In genomic region chr19:2994588-2995131, GRCh38 we compare ENCODE assay signal across 38 cellular contexts. TPM values are rescaled to one million over a fixed set of nuclear protein-coding genes. Genes with fewer than 3 reads are reported as not detected.
DNase-seq lines count a peak whose midpoint lies in the region; ATAC-seq, FAIRE-seq and TF ChIP-seq lines count a peak whose summit lies in the region.
"Had no signal": no experiment of that assay in that cellular context is flagged by ENCODE, and none has a peak within 500 bp of the region (broad histone marks: within the 10 kb centered on the region; RNA-seq: fewer than 3 reads in every experiment).

No MANE protein-coding gene starts in this region.

- peaks cover 7% of the 10 kb centered on the region for H3K36me3 Mint-ChIP-seq in WTC11
- H3K36me3 Mint-ChIP-seq in neural progenitor cell, result no peaks in the 10 kb centered on the region
- H3K36me3 Mint-ChIP-seq in stimulated activated naive B cell treated with anti-CD40 and anti-IgM and Interleukin-4, amounts not matched to agents 10 μg/mL and 1 μg/mL and 100 μg/mL, for 72 hours, result peaks cover 0 to 3% of the 10 kb centered on the region in 2 donors
- H3K36me3 Mint-ChIP-seq: CD14-positive monocyte had no signal

- no peak overlapping the region for H2BK12ac ChIP-seq in neuronal stem cell (ENCODE audit: low read length)

- TF ChIP-seq POLR2A in K562 (conservative IDR thresholded peaks at IDR 0.05), result no peak

- H3K4me1 ChIP-seq in K562 (replicated peaks in 1 of 2; ENCODE audit: control insufficient read depth in 2 of 2, insufficient read depth in 2 of 2, low read length in 2 of 2), result peaks cover 0 to 17% of the 10 kb centered on the region in 2 experiments; a peak in 3 of 5 replicates
- peaks cover 0 to 2% of the 10 kb centered on the region in 2 donors for H3K4me1 ChIP-seq in neuronal stem cell (ENCODE audit: control insufficient read depth in 2 of 2, insufficient read depth in 1 of 2, low read depth in 1 of 2, low read length in 2 of 2)
- no peaks in the 10 kb centered on the region for H3K4me1 ChIP-seq in osteoblast (ENCODE audit: insufficient read depth, low read length)
- H3K4me1 ChIP-seq in neural progenitor cell, result no peaks in the 10 kb centered on the region
- H3K4me1 ChIP-seq: A549, BE2C, Caco-2 had no signal

- H3K36me3 ChIP-seq in K562 (ENCODE audit: control insufficient read depth, insufficient read depth, low read length) (no peaks in the 10 kb centered on the region), neuronal stem cell (replicated peaks in 1 of 2; ENCODE audit: control insufficient read depth in 2 of 2, insufficient read depth in 2 of 2, low read length in 2 of 2) (no peaks in the 10 kb centered on the region), osteoblast (ENCODE audit: insufficient read depth, low read length) (no peaks in the 10 kb centered on the region), neural progenitor cell (no peaks in the 10 kb centered on the region)
- H3K36me3 ChIP-seq: BE2C; BLaER1; BLaER1 treated with 17β-estradiol and CSF1 and Interleukin-3, amounts not matched to agents 10 nM and 100 nM had no signal

- 0 out of 2 replicates have a peak, but pooled peaks cover 4% of the 10 kb centered on the region for H3K9me3 Mint-ChIP-seq in WTC11
- H3K9me3 Mint-ChIP-seq in neural progenitor cell, result peaks cover 3% of the 10 kb centered on the region
- H3K9me3 Mint-ChIP-seq in stimulated activated naive B cell treated with anti-CD40 and anti-IgM and Interleukin-4, amounts not matched to agents 10 μg/mL and 1 μg/mL and 100 μg/mL, for 72 hours, result no peaks in the 10 kb centered on the region
- H3K9me3 Mint-ChIP-seq: CD4-positive, alpha-beta memory T cell; CD4-positive, alpha-beta T cell; CD8-positive, alpha-beta T cell had no signal

- H3K23ac ChIP-seq in neuronal stem cell (ENCODE audit: low read depth, low read length, poor library complexity), result peak overlapping the region; percentile 2

- no peak overlapping the region for H3K4me2 ChIP-seq in K562 (ENCODE audit: insufficient read depth, low read length)
- no peak overlapping the region for H3K4me2 ChIP-seq in neuronal stem cell (ENCODE audit: insufficient read depth, low read length, poor library complexity, severe bottlenecking)
- no peak overlapping the region for H3K4me2 ChIP-seq in osteoblast (ENCODE audit: insufficient read depth, low read length)
- H3K4me2 ChIP-seq in neural progenitor cell, result no peak overlapping the region
- H3K4me2 ChIP-seq: A549; BLaER1; BLaER1 treated with 17β-estradiol and CSF1 and Interleukin-3, amounts not matched to agents 10 nM and 100 nM had no signal

- no peak overlapping the region for H2BK15ac ChIP-seq in neuronal stem cell (ENCODE audit: low read length)

- H3K14ac ChIP-seq in neuronal stem cell (ENCODE audit: low read length), result no peak overlapping the region

- H2AFZ ChIP-seq in K562 (ENCODE audit: low read depth, low read length), result no peak overlapping the region
- no peak overlapping the region for H2AFZ ChIP-seq in neuronal stem cell (ENCODE audit: low read length)
- no peak overlapping the region for H2AFZ ChIP-seq in osteoblast (ENCODE audit: low read length)
- H2AFZ ChIP-seq in neural progenitor cell (replicated peaks), result no peak overlapping the region

- H3K4me3 Mint-ChIP-seq in WTC11 (no peak overlapping the region), neural progenitor cell (no peak overlapping the region)
- H3K4me3 Mint-ChIP-seq in stimulated activated naive B cell treated with anti-CD40 and anti-IgM and Interleukin-4, amounts not matched to agents 10 μg/mL and 1 μg/mL and 100 μg/mL, for 72 hours, result no peak overlapping the region
- H3K4me3 Mint-ChIP-seq: B cell; CD14-positive monocyte; CD4-positive, alpha-beta memory T cell; CD4-positive, alpha-beta T cell; CD4-positive, CD25-positive, alpha-beta regulatory T cell; CD8-positive, alpha-beta memory T cell; CD8-positive, alpha-beta T cell had no signal

- H4K20me1 ChIP-seq in K562 (replicated peaks; ENCODE audit: control insufficient read depth, insufficient read depth, low read length) (no peaks in the 10 kb centered on the region; the same call in 1 of the 2 replicates), osteoblast (ENCODE audit: insufficient read depth, low read length) (no peaks in the 10 kb centered on the region), neural progenitor cell (ENCODE audit: low read depth) (no peaks in the 10 kb centered on the region)
- H4K20me1 ChIP-seq: BLaER1; BLaER1 treated with 17β-estradiol and CSF1 and Interleukin-3, amounts not matched to agents 10 nM and 100 nM had no signal

- H3K79me2 ChIP-seq in K562 (ENCODE audit: control insufficient read depth, insufficient read depth, low read length), result no peaks in the 10 kb centered on the region
- H3K79me2 ChIP-seq in osteoblast (ENCODE audit: insufficient read depth, low read length), result no peaks in the 10 kb centered on the region
- H3K79me2 ChIP-seq in neural progenitor cell (ENCODE audit: low read depth), result no peaks in the 10 kb centered on the region

- FAIRE-seq in K562 (lab: Jason Lieb, UNC), result no peak
- FAIRE-seq: A204.1, A549, D721Med had no signal

- no peaks in the 10 kb centered on the region for H3F3A ChIP-seq in neural progenitor cell (ENCODE audit: low read depth)

- POLR2A ChIA-PET in WTC11 (lab: Charles Lee) (no interaction called here), K562 (lab: Yijun Ruan, JAX) (interaction anchor here (0.6 to 2.0 kb wide), 4 partner anchors 8 to 25 kb away, joined by 3 to 10 read pairs (median 4); no protein-coding TSS in a partner anchor)

- no TSS peak for BruUV-seq in K562 (replicated peaks; lab: Mats Ljungman, UMichigan)

- TF ChIP-seq RAD21 in K562 (CRISPR knock-in tag; conservative IDR thresholded peaks at IDR 0.05 in 1 of 2, IDR thresholded peaks at IDR 0.05 in 1 of 2), result no peak

- DNase-seq in WTC11 (ENCODE audit: low spot score) (no peak), K562 (ENCODE audit: extremely low read depth in 1 of 4, low spot score in 3 of 4) (no peak), neuronal stem cell (ENCODE audit: low spot score) (no peak), osteoblast (ENCODE audit: insufficient read length, low spot score, missing footprints) (peak; percentile 41), neural progenitor cell (ENCODE audit: low spot score) (no peak), cardiac septum (ENCODE audit: low spot score) (no peak)
- DNase-seq in stimulated activated naive B cell treated with anti-CD40 and anti-IgM and Interleukin-4, amounts not matched to agents 10 μg/mL and 1 μg/mL and 100 μg/mL, for 72 hours, result no peak
- DNase-seq: 8988T; ACHN; AML-193; BE2C; C1 segment of cervical spinal cord; Caco-2; Calu3; CD4-positive, alpha-beta memory T cell; CD4-positive, alpha-beta T cell; CD4-positive, CD25-positive, alpha-beta regulatory T cell; CD8-positive, alpha-beta memory T cell; CD8-positive, alpha-beta T cell; COR-L47; DMS 273 treated with DMSO at 0.1 percent for 48 hours; DMS153; DMS53; DMS79; DMS79 treated with DMSO at 0.1 percent for 48 hours; DND-41; EL had no signal

- no peaks in the 10 kb centered on the region; the same call in 1 of the 2 replicates for H3K27me3 Mint-ChIP-seq in WTC11 (ENCODE audit: low read depth)
- H3K27me3 Mint-ChIP-seq in neural progenitor cell (ENCODE audit: insufficient read depth, low read depth), result peaks cover 30% of the 10 kb centered on the region
- H3K27me3 Mint-ChIP-seq in stimulated activated naive B cell treated with anti-CD40 and anti-IgM and Interleukin-4, amounts not matched to agents 10 μg/mL and 1 μg/mL and 100 μg/mL, for 72 hours, result peaks cover 0 to 4% of the 10 kb centered on the region in 2 donors
- H3K27me3 Mint-ChIP-seq: CD4-positive, alpha-beta memory T cell; CD4-positive, alpha-beta T cell; CD4-positive, CD25-positive, alpha-beta regulatory T cell; CD8-positive, alpha-beta memory T cell had no signal

- H3K9ac ChIP-seq in K562 (ENCODE audit: insufficient read depth in 1 of 2, low read depth in 2 of 2, low read length in 2 of 2) (no peak overlapping the region; a peak in 1 of 4 replicates), neuronal stem cell (ENCODE audit: low read depth, low read length, poor library complexity) (peak overlapping the region; percentile 21), neural progenitor cell (no peak overlapping the region)
- H3K9ac ChIP-seq: BLaER1; BLaER1 treated with 17β-estradiol and CSF1 and Interleukin-3, amounts not matched to agents 10 nM and 100 nM had no signal

- H2AK5ac ChIP-seq in neuronal stem cell (ENCODE audit: low read depth, low read length), result no peak overlapping the region

- no peak overlapping the region for H3K4ac ChIP-seq in neuronal stem cell (ENCODE audit: low read length)

- no peaks in the 10 kb centered on the region; a peak in 1 of 5 replicates for H3K27me3 ChIP-seq in K562 (ENCODE audit: control insufficient read depth in 2 of 2, insufficient read depth in 2 of 2, low read length in 2 of 2)
- peaks cover 0 to 15% (median 2%) of the 10 kb centered on the region in 3 experiments for H3K27me3 ChIP-seq in neuronal stem cell (ENCODE audit: control insufficient read depth in 3 of 3, insufficient read depth in 3 of 3, low read depth in 1 of 3, low read length in 3 of 3)
- no peaks in the 10 kb centered on the region for H3K27me3 ChIP-seq in osteoblast (ENCODE audit: insufficient read depth, low read length)
- no peaks in the 10 kb centered on the region for H3K27me3 ChIP-seq in neural progenitor cell
- H3K27me3 ChIP-seq: BE2C; BLaER1; BLaER1 treated with 17β-estradiol and CSF1 and Interleukin-3, amounts not matched to agents 10 nM and 100 nM had no signal

- H4K8ac ChIP-seq in neuronal stem cell (ENCODE audit: low read depth, low read length), result no peak overlapping the region

- no peak overlapping the region for H3K27ac ChIP-seq in K562 (ENCODE audit: extremely low read depth, low read depth, low read length)
- no peak overlapping the region for H3K27ac ChIP-seq in neuronal stem cell (replicated peaks; ENCODE audit: low read length)
- no peak overlapping the region for H3K27ac ChIP-seq in osteoblast (ENCODE audit: low read depth, low read length)
- no peak overlapping the region for H3K27ac ChIP-seq in neural progenitor cell
- H3K27ac ChIP-seq: 22Rv1; A549; BLaER1; BLaER1 treated with 17β-estradiol and CSF1 and Interleukin-3, amounts not matched to agents 10 nM and 100 nM; C4-2B had no signal

- H3K4me1 Mint-ChIP-seq in WTC11 (peaks cover 2% of the 10 kb centered on the region; the same call in 1 of the 2 replicates), neural progenitor cell (peaks cover 2% of the 10 kb centered on the region)
- no peaks in the 10 kb centered on the region for H3K4me1 Mint-ChIP-seq in stimulated activated naive B cell treated with anti-CD40 and anti-IgM and Interleukin-4, amounts not matched to agents 10 μg/mL and 1 μg/mL and 100 μg/mL, for 72 hours
- H3K4me1 Mint-ChIP-seq: B cell; CD14-positive monocyte; CD4-positive, alpha-beta memory T cell; CD4-positive, CD25-positive, alpha-beta regulatory T cell; CD8-positive, alpha-beta memory T cell had no signal

- no peak overlapping the region for H3K27ac Mint-ChIP-seq in WTC11
- no peak overlapping the region for H3K27ac Mint-ChIP-seq in neural progenitor cell
- H3K27ac Mint-ChIP-seq in stimulated activated naive B cell treated with anti-CD40 and anti-IgM and Interleukin-4, amounts not matched to agents 10 μg/mL and 1 μg/mL and 100 μg/mL, for 72 hours, result no peak overlapping the region
- H3K27ac Mint-ChIP-seq: B cell; CD14-positive monocyte; CD4-positive, alpha-beta memory T cell; CD4-positive, alpha-beta T cell; CD4-positive, CD25-positive, alpha-beta regulatory T cell; CD8-positive, alpha-beta T cell had no signal

- H2BK5ac ChIP-seq in neuronal stem cell (ENCODE audit: low read length), result no peak overlapping the region

- no peak for TF ChIP-seq EP300 in K562 (IDR thresholded peaks at IDR 0.05; ENCODE audit: low read length)

- no peak for ATAC-seq in WTC11
- ATAC-seq in K562, result no peak
- no peak for ATAC-seq in HG02610 (IDR thresholded peaks at IDR 0.05; ENCODE audit: unreplicated experiment)
- ATAC-seq in stimulated activated naive B cell treated with anti-CD40 and anti-IgM and Interleukin-4, amounts not matched to agents 10 μg/mL and 1 μg/mL and 100 μg/mL, for 72 hours (replicated peaks), result no peak
- ATAC-seq: A549; CD8-positive, alpha-beta T cell had no signal

- H3K18ac ChIP-seq in neuronal stem cell (ENCODE audit: low read length), result no peak overlapping the region

- H3K79me1 ChIP-seq in neuronal stem cell (ENCODE audit: low read depth, low read length), result peaks cover 2% of the 10 kb centered on the region

- 20% methylated on average over 8 of the region's 15 CpGs for WGBS in K562 (ENCODE audit: insufficient coverage, low coverage, missing lambda C conversion rate)
- WGBS in neuronal stem cell (ENCODE audit: extremely low coverage in 2 of 2, insufficient read length in 2 of 2, insufficient replicate concordance in 1 of 2), 2 donors, result no CpG with 5 or more reads among the region's 15 CpGs

- in situ Hi-C loops in K562 (cut with MboI), result no loop called here

- CTCF ChIA-PET in WTC11 (lab: Charles Lee) (no interaction called here), K562 (lab: Yijun Ruan, JAX; ENCODE audit: low intra/inter-chr PET ratio) (no interaction called here)

- no peaks in the 10 kb centered on the region for H3K9me1 ChIP-seq in K562 (ENCODE audit: control insufficient read depth, insufficient read depth, low read length)

- intact Hi-C loops in K562 (cut with micrococcal nuclease), result no loop called here
- intact Hi-C loops in cardiac septum (cut with DNase I), result no loop called here

- H4K91ac ChIP-seq in neuronal stem cell (ENCODE audit: low read depth, low read length, poor library complexity), result no peak overlapping the region

- 0 out of 2 replicates have a peak, but pooled peaks cover 2% of the 10 kb centered on the region for H3K9me3 ChIP-seq in K562 (replicated peaks; ENCODE audit: control insufficient read depth, insufficient read depth, low read depth, low read length)
- H3K9me3 ChIP-seq in neuronal stem cell (replicated peaks in 1 of 2; ENCODE audit: control insufficient read depth in 2 of 2, insufficient read depth in 1 of 2, low read depth in 1 of 2, low read length in 2 of 2), result no peaks in the 10 kb centered on the region
- H3K9me3 ChIP-seq in osteoblast (ENCODE audit: low read depth, low read length), result no peaks in the 10 kb centered on the region
- no peaks in the 10 kb centered on the region for H3K9me3 ChIP-seq in neural progenitor cell (ENCODE audit: low read depth)
- H3K9me3 ChIP-seq: A549, BE2C, Caco-2 had no signal

- no peak overlapping the region for H2BK120ac ChIP-seq in neuronal stem cell (ENCODE audit: low read depth, low read length)

- no peak for TF ChIP-seq CTCF in WTC11 (IDR thresholded peaks at IDR 0.05)
- no peak for TF ChIP-seq CTCF in K562 (IDR thresholded peaks at IDR 0.05 in 2 of 3, conservative IDR thresholded peaks at IDR 0.05 in 1 of 3; ENCODE audit: insufficient read depth in 2 of 3, low read depth in 1 of 3, low read length in 3 of 3)
- TF ChIP-seq CTCF in osteoblast (IDR thresholded peaks at IDR 0.05; ENCODE audit: extremely low read depth, low read depth, low read length), result no peak
- TF ChIP-seq CTCF in neural progenitor cell (IDR thresholded peaks at IDR 0.05), result no peak

- no peak overlapping the region for H3K4me3 ChIP-seq in K562
- no peak overlapping the region for H3K4me3 ChIP-seq in neuronal stem cell (ENCODE audit: low read length in 2 of 2)
- no peak overlapping the region for H3K4me3 ChIP-seq in osteoblast (ENCODE audit: insufficient read depth, low read length)
- H3K4me3 ChIP-seq in neural progenitor cell, result no peak overlapping the region
- H3K4me3 ChIP-seq: A549; BLaER1; BLaER1 treated with 17β-estradiol and CSF1 and Interleukin-3, amounts not matched to agents 10 nM and 100 nM had no signal

RNA-seq across cellular contexts. Expression of gene TLE6, which starts 17.3 kb away (rescaled TPM):
- total RNA-seq in WTC11 (2021) (2.5 to 3.3 TPM (median 3.1 TPM) in 3 replicates), K562 (2014; rRNA removed) (3.3 and 6.1 TPM in 2 replicates), K562 (2014; rRNA removed; fragmentation: Illumina TruSeq; extraction: Trizol) (1.1 and 1.2 TPM in 2 replicates), K562 (2015; rRNA removed; fragmentation: Illumina TruSeq; extraction: Trizol) (3.4 and 3.5 TPM in 2 replicates), K562 (2021) (1.8 TPM in 2 replicates), osteoblast (under 0.01 and 0.72 TPM in 2 replicates), neural progenitor cell (ENCODE audit: low replicate concordance) (0.22 and 1.8 TPM in 2 replicates), cardiac septum (1.0 TPM)
- total RNA-seq in K562 (2011; cell fraction: chromatin; rRNA removed; ENCODE audit: low replicate concordance), result 5.1 and 7.6 TPM in 2 replicates
- total RNA-seq in K562 (2011; cell fraction: nucleolus; rRNA removed), result 5.1 and 5.5 TPM in 2 replicates
- total RNA-seq in K562 (2011; cell fraction: nucleoplasm; rRNA removed), result 2.7 and 4.5 TPM in 2 replicates
- polyA plus RNA-seq in K562 (2011; rRNA removed) (3.3 and 3.5 TPM in 2 replicates), K562 (2014; fragmentation: Illumina TruSeq; extraction: Trizol) (1.8 and 3.1 TPM in 2 replicates), K562 (2014; fragmentation: Nextera tagmentation; extraction: Ambion mirVana) (1 to 10 TPM; 1.2 to 1.5 TPM), K562 (2014; rRNA removed) (2.5 and 4.4 TPM in 2 replicates)
- polyA plus RNA-seq in K562 (2011; cell fraction: cytosol; rRNA removed), result 3.0 TPM in 2 replicates
- polyA plus RNA-seq in K562 (2011; cell fraction: nucleus; rRNA removed), result 6.5 and 7.6 TPM in 2 replicates
- 2.3 and 10.0 TPM in 2 replicates for polyA plus RNA-seq in K562 (2012)
- polyA minus RNA-seq in K562 (2011; rRNA and poly(A)+ RNA removed), result 0.70 and 0.78 TPM in 2 replicates
- 1.1 TPM in 1 of 2 replicates, not detected in the other for polyA minus RNA-seq in K562 (2011; cell fraction: cytosol; rRNA and poly(A)+ RNA removed)
- polyA minus RNA-seq in K562 (2011; cell fraction: nucleus; rRNA and poly(A)+ RNA removed), result 0.94 and 2.4 TPM in 2 replicates
- polyA plus RNA-seq in neuronal stem cell (2013, experiment 1 of 2), result 0.88 TPM
- 0.75 TPM for polyA plus RNA-seq in neuronal stem cell (2013, experiment 2 of 2)
- total RNA-seq: A673; CD4-positive, alpha-beta memory T cell; CD4-positive, alpha-beta T cell; CD4-positive, CD25-positive, alpha-beta regulatory T cell; CD8-positive, alpha-beta T cell had no signal
- polyA plus RNA-seq: CD14-positive monocyte; CD4-positive, alpha-beta memory T cell; CD4-positive, CD25-positive, alpha-beta regulatory T cell; CD8-positive, alpha-beta memory T cell had no signal

RNA-seq across cellular contexts. Expression of gene TLE2, which starts 34.4 kb away (rescaled TPM):
- total RNA-seq in WTC11 (2021), result 13.1 to 20.0 TPM (median 15.8 TPM) in 3 replicates
- total RNA-seq in K562 (2011; cell fraction: chromatin; rRNA removed; ENCODE audit: low replicate concordance), result 30.9 and 72.5 TPM in 2 replicates
- 30.0 and 48.0 TPM in 2 replicates for total RNA-seq in K562 (2011; cell fraction: nucleolus; rRNA removed)
- total RNA-seq in K562 (2011; cell fraction: nucleoplasm; rRNA removed), result 19.1 and 21.2 TPM in 2 replicates
- 5.5 and 6.4 TPM in 2 replicates for total RNA-seq in K562 (2014; rRNA removed)
- total RNA-seq in K562 (2014; rRNA removed; fragmentation: Illumina TruSeq; extraction: Trizol), result 2.4 and 2.7 TPM in 2 replicates
- total RNA-seq in K562 (2015; rRNA removed; fragmentation: Illumina TruSeq; extraction: Trizol), result 4.4 and 4.5 TPM in 2 replicates
- total RNA-seq in K562 (2021), result 13.1 and 15.2 TPM in 2 replicates
- 10.7 and 12.0 TPM in 2 replicates for polyA plus RNA-seq in K562 (2011; rRNA removed)
- polyA plus RNA-seq in K562 (2011; cell fraction: cytosol; rRNA removed), result 6.0 and 17.7 TPM in 2 replicates
- polyA plus RNA-seq in K562 (2011; cell fraction: nucleus; rRNA removed), result 34.3 and 67.6 TPM in 2 replicates
- 25.8 and 36.0 TPM in 2 replicates for polyA plus RNA-seq in K562 (2012)
- 6.2 and 8.8 TPM in 2 replicates for polyA plus RNA-seq in K562 (2014; fragmentation: Illumina TruSeq; extraction: Trizol)
- polyA plus RNA-seq in K562 (2014; fragmentation: Nextera tagmentation; extraction: Ambion mirVana), result under 1 TPM; 0.35 to 0.53 TPM
- polyA plus RNA-seq in K562 (2014; rRNA removed), result 10.5 and 10.6 TPM in 2 replicates
- polyA minus RNA-seq in K562 (2011; rRNA and poly(A)+ RNA removed), result 2.9 and 8.1 TPM in 2 replicates
- polyA minus RNA-seq in K562 (2011; cell fraction: cytosol; rRNA and poly(A)+ RNA removed), result 10.4 and 11.6 TPM in 2 replicates
- polyA minus RNA-seq in K562 (2011; cell fraction: nucleus; rRNA and poly(A)+ RNA removed), result 6.6 and 9.0 TPM in 2 replicates
- polyA plus RNA-seq in neuronal stem cell (2013, experiment 1 of 2), result 0.36 TPM
- polyA plus RNA-seq in neuronal stem cell (2013, experiment 2 of 2), result 0.21 TPM
- 2.4 and 5.1 TPM in 2 replicates for total RNA-seq in osteoblast
- total RNA-seq in neural progenitor cell (ENCODE audit: low replicate concordance), result 1.1 TPM in 1 of 2 replicates, not detected in the other
- 48.0 TPM for total RNA-seq in cardiac septum
- polyA plus RNA-seq: CD14-positive monocyte had no signal

RNA-seq across cellular contexts. Expression of gene ZNF77, which starts 49.9 kb away (rescaled TPM):
- total RNA-seq in WTC11 (2021) (4.5 to 5.6 TPM (median 4.7 TPM) in 3 replicates), K562 (2014; rRNA removed) (6.5 and 8.6 TPM in 2 replicates), K562 (2014; rRNA removed; fragmentation: Illumina TruSeq; extraction: Trizol) (11.2 and 13.5 TPM in 2 replicates), K562 (2015; rRNA removed; fragmentation: Illumina TruSeq; extraction: Trizol) (10.2 and 11.2 TPM in 2 replicates), K562 (2021) (6.7 and 6.8 TPM in 2 replicates), osteoblast (3.5 and 5.8 TPM in 2 replicates), neural progenitor cell (ENCODE audit: low replicate concordance) (6.2 and 6.5 TPM in 2 replicates), cardiac septum (2.0 TPM)
- 62.3 and 82.9 TPM in 2 replicates for total RNA-seq in K562 (2011; cell fraction: chromatin; rRNA removed; ENCODE audit: low replicate concordance)
- total RNA-seq in K562 (2011; cell fraction: nucleolus; rRNA removed), result 40.1 and 43.2 TPM in 2 replicates
- 32.5 and 41.6 TPM in 2 replicates for total RNA-seq in K562 (2011; cell fraction: nucleoplasm; rRNA removed)
- polyA plus RNA-seq in K562 (2011; rRNA removed) (12.3 and 14.5 TPM in 2 replicates), K562 (2014; fragmentation: Illumina TruSeq; extraction: Trizol) (7.7 and 10.7 TPM in 2 replicates), K562 (2014; fragmentation: Nextera tagmentation; extraction: Ambion mirVana) (1 to 10 TPM; 4.3 to 4.9 TPM), K562 (2014; rRNA removed) (8.1 and 8.2 TPM in 2 replicates)
- polyA plus RNA-seq in K562 (2011; cell fraction: cytosol; rRNA removed), result 4.5 and 6.9 TPM in 2 replicates
- 11.2 and 12.3 TPM in 2 replicates for polyA plus RNA-seq in K562 (2011; cell fraction: nucleus; rRNA removed)
- 5.9 and 14.5 TPM in 2 replicates for polyA plus RNA-seq in K562 (2012)
- polyA minus RNA-seq in K562 (2011; rRNA and poly(A)+ RNA removed), result 22.6 and 25.0 TPM in 2 replicates
- polyA minus RNA-seq in K562 (2011; cell fraction: cytosol; rRNA and poly(A)+ RNA removed), result 3.2 and 4.4 TPM in 2 replicates
- polyA minus RNA-seq in K562 (2011; cell fraction: nucleus; rRNA and poly(A)+ RNA removed), result 5.4 and 7.1 TPM in 2 replicates
- 3.4 TPM for polyA plus RNA-seq in neuronal stem cell (2013, experiment 1 of 2)
- 3.5 TPM for polyA plus RNA-seq in neuronal stem cell (2013, experiment 2 of 2)

Comparison
In these comparisons a context has a peak if more than half of its experiments do, and no peak if none do; other contexts are left out.
1. Of the 49 proteins assayed by ChIP-seq in both K562 and WTC11: peak only in K562: CREM, USF1 and USF2; only in WTC11: none; in both: ZNF121; in neither: 45.